ENCODE assay signal across 1 cellular context in genomic region chr2:111522231-111522768, GRCh38.
TF ChIP-seq lines count a peak whose summit lies in the region.

No MANE protein-coding gene starts in this region.

TF ChIP-seq in HepG2, 621 proteins besides CTCF, POLR2A, EP300 and RAD21 (continued from another document and continues in another):
- no peak for TF ChIP-seq ZSCAN5A (CRISPR knock-in tag; IDR thresholded peaks at IDR 0.05; ENCODE audit: borderline replicate concordance)
- no peak for TF ChIP-seq ZNF205 (CRISPR knock-in tag; IDR thresholded peaks at IDR 0.05)
- TF ChIP-seq, protein P1, sequence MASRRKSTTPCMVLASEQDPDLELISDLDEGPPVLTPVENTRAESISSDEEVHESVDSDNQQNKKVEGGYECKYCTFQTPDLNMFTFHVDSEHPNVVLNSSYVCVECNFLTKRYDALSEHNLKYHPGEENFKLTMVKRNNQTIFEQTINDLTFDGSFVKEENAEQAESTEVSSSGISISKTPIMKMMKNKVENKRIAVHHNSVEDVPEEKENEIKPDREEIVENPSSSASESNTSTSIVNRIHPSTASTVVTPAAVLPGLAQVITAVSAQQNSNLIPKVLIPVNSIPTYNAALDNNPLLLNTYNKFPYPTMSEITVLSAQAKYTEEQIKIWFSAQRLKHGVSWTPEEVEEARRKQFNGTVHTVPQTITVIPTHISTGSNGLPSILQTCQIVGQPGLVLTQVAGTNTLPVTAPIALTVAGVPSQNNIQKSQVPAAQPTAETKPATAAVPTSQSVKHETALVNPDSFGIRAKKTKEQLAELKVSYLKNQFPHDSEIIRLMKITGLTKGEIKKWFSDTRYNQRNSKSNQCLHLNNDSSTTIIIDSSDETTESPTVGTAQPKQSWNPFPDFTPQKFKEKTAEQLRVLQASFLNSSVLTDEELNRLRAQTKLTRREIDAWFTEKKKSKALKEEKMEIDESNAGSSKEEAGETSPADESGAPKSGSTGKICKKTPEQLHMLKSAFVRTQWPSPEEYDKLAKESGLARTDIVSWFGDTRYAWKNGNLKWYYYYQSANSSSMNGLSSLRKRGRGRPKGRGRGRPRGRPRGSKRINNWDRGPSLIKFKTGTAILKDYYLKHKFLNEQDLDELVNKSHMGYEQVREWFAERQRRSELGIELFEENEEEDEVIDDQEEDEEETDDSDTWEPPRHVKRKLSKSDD (CRISPR knock-in tag; IDR thresholded peaks at IDR 0.05; ENCODE audit: low read depth), result no peak
- TF ChIP-seq, protein P2, sequence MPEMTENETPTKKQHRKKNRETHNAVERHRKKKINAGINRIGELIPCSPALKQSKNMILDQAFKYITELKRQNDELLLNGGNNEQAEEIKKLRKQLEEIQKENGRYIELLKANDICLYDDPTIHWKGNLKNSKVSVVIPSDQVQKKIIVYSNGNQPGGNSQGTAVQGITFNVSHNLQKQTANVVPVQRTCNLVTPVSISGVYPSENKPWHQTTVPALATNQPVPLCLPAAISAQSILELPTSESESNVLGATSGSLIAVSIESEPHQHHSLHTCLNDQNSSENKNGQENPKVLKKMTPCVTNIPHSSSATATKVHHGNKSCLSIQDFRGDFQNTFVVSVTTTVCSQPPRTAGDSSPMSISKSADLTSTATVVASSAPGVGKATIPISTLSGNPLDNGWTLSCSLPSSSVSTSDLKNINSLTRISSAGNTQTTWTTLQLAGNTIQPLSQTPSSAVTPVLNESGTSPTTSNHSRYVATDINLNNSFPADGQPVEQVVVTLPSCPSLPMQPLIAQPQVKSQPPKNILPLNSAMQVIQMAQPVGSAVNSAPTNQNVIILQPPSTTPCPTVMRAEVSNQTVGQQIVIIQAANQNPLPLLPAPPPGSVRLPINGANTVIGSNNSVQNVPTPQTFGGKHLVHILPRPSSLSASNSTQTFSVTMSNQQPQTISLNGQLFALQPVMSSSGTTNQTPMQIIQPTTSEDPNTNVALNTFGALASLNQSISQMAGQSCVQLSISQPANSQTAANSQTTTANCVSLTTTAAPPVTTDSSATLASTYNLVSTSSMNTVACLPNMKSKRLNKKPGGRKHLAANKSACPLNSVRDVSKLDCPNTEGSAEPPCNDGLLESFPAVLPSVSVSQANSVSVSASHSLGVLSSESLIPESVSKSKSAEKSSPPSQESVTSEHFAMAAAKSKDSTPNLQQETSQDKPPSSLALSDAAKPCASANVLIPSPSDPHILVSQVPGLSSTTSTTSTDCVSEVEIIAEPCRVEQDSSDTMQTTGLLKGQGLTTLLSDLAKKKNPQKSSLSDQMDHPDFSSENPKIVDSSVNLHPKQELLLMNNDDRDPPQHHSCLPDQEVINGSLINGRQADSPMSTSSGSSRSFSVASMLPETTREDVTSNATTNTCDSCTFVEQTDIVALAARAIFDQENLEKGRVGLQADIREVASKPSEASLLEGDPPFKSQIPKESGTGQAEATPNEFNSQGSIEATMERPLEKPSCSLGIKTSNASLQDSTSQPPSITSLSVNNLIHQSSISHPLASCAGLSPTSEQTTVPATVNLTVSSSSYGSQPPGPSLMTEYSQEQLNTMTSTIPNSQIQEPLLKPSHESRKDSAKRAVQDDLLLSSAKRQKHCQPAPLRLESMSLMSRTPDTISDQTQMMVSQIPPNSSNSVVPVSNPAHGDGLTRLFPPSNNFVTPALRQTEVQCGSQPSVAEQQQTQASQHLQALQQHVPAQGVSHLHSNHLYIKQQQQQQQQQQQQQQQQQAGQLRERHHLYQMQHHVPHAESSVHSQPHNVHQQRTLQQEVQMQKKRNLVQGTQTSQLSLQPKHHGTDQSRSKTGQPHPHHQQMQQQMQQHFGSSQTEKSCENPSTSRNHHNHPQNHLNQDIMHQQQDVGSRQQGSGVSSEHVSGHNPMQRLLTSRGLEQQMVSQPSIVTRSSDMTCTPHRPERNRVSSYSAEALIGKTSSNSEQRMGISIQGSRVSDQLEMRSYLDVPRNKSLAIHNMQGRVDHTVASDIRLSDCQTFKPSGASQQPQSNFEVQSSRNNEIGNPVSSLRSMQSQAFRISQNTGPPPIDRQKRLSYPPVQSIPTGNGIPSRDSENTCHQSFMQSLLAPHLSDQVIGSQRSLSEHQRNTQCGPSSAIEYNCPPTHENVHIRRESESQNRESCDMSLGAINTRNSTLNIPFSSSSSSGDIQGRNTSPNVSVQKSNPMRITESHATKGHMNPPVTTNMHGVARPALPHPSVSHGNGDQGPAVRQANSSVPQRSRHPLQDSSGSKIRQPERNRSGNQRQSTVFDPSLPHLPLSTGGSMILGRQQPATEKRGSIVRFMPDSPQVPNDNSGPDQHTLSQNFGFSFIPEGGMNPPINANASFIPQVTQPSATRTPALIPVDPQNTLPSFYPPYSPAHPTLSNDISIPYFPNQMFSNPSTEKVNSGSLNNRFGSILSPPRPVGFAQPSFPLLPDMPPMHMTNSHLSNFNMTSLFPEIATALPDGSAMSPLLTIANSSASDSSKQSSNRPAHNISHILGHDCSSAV (CRISPR knock-in tag; IDR thresholded peaks at IDR 0.05; ENCODE audit: borderline replicate concordance), result no peak
- TF ChIP-seq ZNF496 (CRISPR knock-in tag; IDR thresholded peaks at IDR 0.05; ENCODE audit: insufficient replicate concordance), result no peak
- TF ChIP-seq TRAFD1 (CRISPR knock-in tag; IDR thresholded peaks at IDR 0.05; ENCODE audit: borderline replicate concordance), result no peak
- TF ChIP-seq, protein P3, sequence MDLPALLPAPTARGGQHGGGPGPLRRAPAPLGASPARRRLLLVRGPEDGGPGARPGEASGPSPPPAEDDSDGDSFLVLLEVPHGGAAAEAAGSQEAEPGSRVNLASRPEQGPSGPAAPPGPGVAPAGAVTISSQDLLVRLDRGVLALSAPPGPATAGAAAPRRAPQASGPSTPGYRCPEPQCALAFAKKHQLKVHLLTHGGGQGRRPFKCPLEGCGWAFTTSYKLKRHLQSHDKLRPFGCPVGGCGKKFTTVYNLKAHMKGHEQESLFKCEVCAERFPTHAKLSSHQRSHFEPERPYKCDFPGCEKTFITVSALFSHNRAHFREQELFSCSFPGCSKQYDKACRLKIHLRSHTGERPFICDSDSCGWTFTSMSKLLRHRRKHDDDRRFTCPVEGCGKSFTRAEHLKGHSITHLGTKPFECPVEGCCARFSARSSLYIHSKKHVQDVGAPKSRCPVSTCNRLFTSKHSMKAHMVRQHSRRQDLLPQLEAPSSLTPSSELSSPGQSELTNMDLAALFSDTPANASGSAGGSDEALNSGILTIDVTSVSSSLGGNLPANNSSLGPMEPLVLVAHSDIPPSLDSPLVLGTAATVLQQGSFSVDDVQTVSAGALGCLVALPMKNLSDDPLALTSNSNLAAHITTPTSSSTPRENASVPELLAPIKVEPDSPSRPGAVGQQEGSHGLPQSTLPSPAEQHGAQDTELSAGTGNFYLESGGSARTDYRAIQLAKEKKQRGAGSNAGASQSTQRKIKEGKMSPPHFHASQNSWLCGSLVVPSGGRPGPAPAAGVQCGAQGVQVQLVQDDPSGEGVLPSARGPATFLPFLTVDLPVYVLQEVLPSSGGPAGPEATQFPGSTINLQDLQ (CRISPR knock-in tag; IDR thresholded peaks at IDR 0.05), result peak; percentile 68; the same call in 1 of the 2 replicates
- no peak for TF ChIP-seq POGZ (CRISPR knock-in tag; IDR thresholded peaks at IDR 0.05)
- no peak for TF ChIP-seq IRF1 (CRISPR knock-in tag; IDR thresholded peaks at IDR 0.05; ENCODE audit: low read depth)
- TF ChIP-seq CREM (IDR thresholded peaks at IDR 0.05), result peak; percentile 70; the same call in 1 of the 2 replicates
- no peak for TF ChIP-seq CREM (CRISPR knock-in tag; IDR thresholded peaks at IDR 0.05)
- TF ChIP-seq IRX3 (CRISPR knock-in tag; IDR thresholded peaks at IDR 0.05; ENCODE audit: borderline replicate concordance, low read depth), result no peak
- no peak for TF ChIP-seq ZNF274 (CRISPR knock-in tag; IDR thresholded peaks at IDR 0.05)
- no peak for TF ChIP-seq NFATC3 (CRISPR knock-in tag; IDR thresholded peaks at IDR 0.05)
- TF ChIP-seq CBX5 (CRISPR knock-in tag; IDR thresholded peaks at IDR 0.05; ENCODE audit: borderline replicate concordance), result no peak; the same call in 1 of the 2 replicates
- no peak for TF ChIP-seq ZNF3 (CRISPR knock-in tag; IDR thresholded peaks at IDR 0.05)
- TF ChIP-seq, protein P4, sequence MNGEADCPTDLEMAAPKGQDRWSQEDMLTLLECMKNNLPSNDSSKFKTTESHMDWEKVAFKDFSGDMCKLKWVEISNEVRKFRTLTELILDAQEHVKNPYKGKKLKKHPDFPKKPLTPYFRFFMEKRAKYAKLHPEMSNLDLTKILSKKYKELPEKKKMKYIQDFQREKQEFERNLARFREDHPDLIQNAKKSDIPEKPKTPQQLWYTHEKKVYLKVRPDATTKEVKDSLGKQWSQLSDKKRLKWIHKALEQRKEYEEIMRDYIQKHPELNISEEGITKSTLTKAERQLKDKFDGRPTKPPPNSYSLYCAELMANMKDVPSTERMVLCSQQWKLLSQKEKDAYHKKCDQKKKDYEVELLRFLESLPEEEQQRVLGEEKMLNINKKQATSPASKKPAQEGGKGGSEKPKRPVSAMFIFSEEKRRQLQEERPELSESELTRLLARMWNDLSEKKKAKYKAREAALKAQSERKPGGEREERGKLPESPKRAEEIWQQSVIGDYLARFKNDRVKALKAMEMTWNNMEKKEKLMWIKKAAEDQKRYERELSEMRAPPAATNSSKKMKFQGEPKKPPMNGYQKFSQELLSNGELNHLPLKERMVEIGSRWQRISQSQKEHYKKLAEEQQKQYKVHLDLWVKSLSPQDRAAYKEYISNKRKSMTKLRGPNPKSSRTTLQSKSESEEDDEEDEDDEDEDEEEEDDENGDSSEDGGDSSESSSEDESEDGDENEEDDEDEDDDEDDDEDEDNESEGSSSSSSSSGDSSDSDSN (CRISPR knock-in tag; IDR thresholded peaks at IDR 0.05), result no peak; the same call in 1 of the 2 replicates
- TF ChIP-seq ZNF704 (CRISPR knock-in tag; IDR thresholded peaks at IDR 0.05; ENCODE audit: borderline replicate concordance), result no peak
- TF ChIP-seq ZMYM2 (CRISPR knock-in tag; IDR thresholded peaks at IDR 0.05), result 0 out of 2 replicates have a peak, but pooled peaks have one; percentile 21
- no peak; the same call in 1 of the 2 replicates for TF ChIP-seq NR2F2 (IDR thresholded peaks at IDR 0.05; ENCODE audit: borderline replicate concordance, low read depth)
- no peak for TF ChIP-seq ZC3H13 (CRISPR knock-in tag; IDR thresholded peaks at IDR 0.05)
- no peak for TF ChIP-seq GFI1 (CRISPR knock-in tag; IDR thresholded peaks at IDR 0.05; ENCODE audit: borderline replicate concordance)
- no peak for TF ChIP-seq MZF1 (CRISPR knock-in tag; IDR thresholded peaks at IDR 0.05; ENCODE audit: borderline replicate concordance)
- TF ChIP-seq, protein P5, sequence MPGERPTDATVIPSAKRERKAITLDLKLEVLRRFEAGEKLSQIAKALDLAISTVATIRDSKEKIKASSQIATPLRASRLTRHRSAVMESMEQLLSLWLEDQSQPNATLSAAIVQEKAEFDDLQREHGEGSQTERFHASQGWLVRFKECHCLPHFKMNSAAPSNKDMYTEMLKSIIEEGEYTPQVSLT (CRISPR knock-in tag; IDR thresholded peaks at IDR 0.05; ENCODE audit: borderline replicate concordance, low read depth), result no peak
- no peak for TF ChIP-seq PTBP1 (IDR thresholded peaks at IDR 0.05; ENCODE audit: low read depth, low read length, poor library complexity, severe bottlenecking)
- TF ChIP-seq SETDB1 (CRISPR knock-in tag; IDR thresholded peaks at IDR 0.05; ENCODE audit: borderline replicate concordance), result no peak
- TF ChIP-seq ZBTB7A (CRISPR knock-in tag; IDR thresholded peaks at IDR 0.05), result no peak
- no peak for TF ChIP-seq FOXM1 (CRISPR knock-in tag; IDR thresholded peaks at IDR 0.05)
- peak; percentile 96 for TF ChIP-seq NCOA2 (CRISPR knock-in tag; IDR thresholded peaks at IDR 0.05)
